In genomic region chr11:40306938-40307548, GRCh38 we compare ENCODE assay signal across 8 cellular contexts.
DNase-seq lines count a peak whose midpoint lies in the region; ATAC-seq and TF ChIP-seq lines count a peak whose summit lies in the region.

No MANE protein-coding gene starts in this region.

- intact Hi-C loops in upper lobe of right lung (cut with DNase I), result no loop called here

- H3K27me3 ChIP-seq in SJCRH30 (peaks cover 5% of the 10 kb centered on the region; the same call in 1 of the 2 replicates), foreskin keratinocyte (no peaks in the 10 kb centered on the region), upper lobe of right lung (no peaks in the 10 kb centered on the region)

- no peaks in the 10 kb centered on the region for H3K27me3 Mint-ChIP-seq in T-helper 17 cell

- H3K4me1 ChIP-seq in SJCRH30 (peaks cover 3% of the 10 kb centered on the region; the same call in 1 of the 2 replicates), foreskin keratinocyte (no peaks in the 10 kb centered on the region), upper lobe of right lung (no peaks in the 10 kb centered on the region)

- H3K4me3 ChIP-seq in SJCRH30 (no peak overlapping the region), upper lobe of right lung (no peak overlapping the region)

- no peaks in the 10 kb centered on the region for H3K36me3 Mint-ChIP-seq in T-helper 17 cell (ENCODE audit: low read depth)

- H3K4me1 Mint-ChIP-seq in T-helper 17 cell, result no peaks in the 10 kb centered on the region

- DNase-seq in COLO668 (lab: John Stamatoyannopoulos, UW; ENCODE audit: unreplicated experiment), result peak; percentile 13
- peak; percentile 38 for DNase-seq in HK-2 (ENCODE audit: unreplicated experiment)
- DNase-seq in SJCRH30, result peak; percentile 36 to 61
- peak in 1 of 2 donors; percentile 48 for DNase-seq in foreskin keratinocyte
- DNase-seq in upper lobe of right lung, result no peak
- DNase-seq in T-helper 17 cell, result no peak
- DNase-seq in middle frontal gyrus (ENCODE audit: extremely low spot score, low spot score), result no peak

- no peak overlapping the region for H3K27ac Mint-ChIP-seq in T-helper 17 cell

- TF ChIP-seq CTCF in foreskin keratinocyte (conservative IDR thresholded peaks at IDR 0.05) (peak; percentile 79), upper lobe of right lung (IDR thresholded peaks at IDR 0.05) (peak; percentile 60)

- H3K27ac ChIP-seq in SJCRH30, result no peak overlapping the region
- H3K27ac ChIP-seq in foreskin keratinocyte, result no peak overlapping the region
- no peak overlapping the region for H3K27ac ChIP-seq in upper lobe of right lung

- no peaks in the 10 kb centered on the region for H3K9me3 ChIP-seq in SJCRH30 (replicated peaks)
- no peaks in the 10 kb centered on the region for H3K9me3 ChIP-seq in upper lobe of right lung
- no peaks in the 10 kb centered on the region for H3K9me3 ChIP-seq in T-helper 17 cell (ENCODE audit: control insufficient read depth, low read length, poor library complexity, severe bottlenecking)

- H3K36me3 ChIP-seq in SJCRH30, result no peaks in the 10 kb centered on the region; the same call in 1 of the 2 replicates
- H3K36me3 ChIP-seq in upper lobe of right lung, result no peaks in the 10 kb centered on the region

- peak; percentile 72 for ATAC-seq in GM19025 (IDR thresholded peaks at IDR 0.05; ENCODE audit: low read depth, unreplicated experiment)
- peak; percentile 88 for ATAC-seq in foreskin keratinocyte
- ATAC-seq in upper lobe of right lung, result peak; percentile 84
- ATAC-seq in T-helper 17 cell, result no peak

- H3K4me3 Mint-ChIP-seq in T-helper 17 cell, result no peak overlapping the region

Comparison
In these comparisons a context has a peak if more than half of its experiments do, and no peak if none do; other contexts are left out.
1. DNase-seq: peak in COLO668 (single experiment), HK-2 (single experiment) and SJCRH30 (2 of 2); none in upper lobe of right lung (single experiment), T-helper 17 cell (0 of 3) and middle frontal gyrus (single experiment).